Comparison of ENCODE assay signal across 30 cellular contexts in genomic region chr4:114082348-114082747, GRCh38.
"Had no signal": no experiment of that assay in that cellular context is flagged by ENCODE, and none has a peak within 500 bp of the region (broad histone marks: within the 10 kb centered on the region; RNA-seq: fewer than 3 reads in every experiment).

No MANE protein-coding gene starts in this region.

- H3K4me3 Mint-ChIP-seq: activated CD4-positive, alpha-beta memory T cell treated with anti-CD3 and anti-CD28 coated beads for 36 hours; activated CD4-positive, alpha-beta T cell treated with anti-CD3 and anti-CD28 coated beads, Interleukin-2, amount 10 ng/mL, durations not matched to agents 7 days and 5 days; activated naive CD8-positive, alpha-beta T cell treated with anti-CD3 and anti-CD28 coated beads, Interleukin-2, amount 50 U/mL, for 24 hours; activated T-cell treated with anti-CD3 and anti-CD28 coated beads, Interleukin-2, amount 50 U/mL, for 4 hours; T-helper 17 cell; WTC11 had no signal

- H3K27me3 Mint-ChIP-seq: activated CD4-positive, alpha-beta memory T cell treated with anti-CD3 and anti-CD28 coated beads for 36 hours; activated CD4-positive, alpha-beta T cell treated with anti-CD3 and anti-CD28 coated beads, Interleukin-2, amount 10 ng/mL, durations not matched to agents 7 days and 5 days; T-helper 17 cell had no signal

- H3K4me1 ChIP-seq: ascending aorta, body of pancreas had no signal

- H3K27ac ChIP-seq: ascending aorta, body of pancreas, RWPE1, SJCRH30 had no signal

- H3K4me1 Mint-ChIP-seq: activated CD4-positive, alpha-beta T cell treated with anti-CD3 and anti-CD28 coated beads, Interleukin-2, amount 10 ng/mL, durations not matched to agents 7 days and 5 days; activated naive CD8-positive, alpha-beta T cell treated with anti-CD3 and anti-CD28 coated beads, Interleukin-2, amount 50 U/mL, for 24 hours had no signal

- ATAC-seq: activated naive CD4-positive, alpha-beta T cell treated with anti-CD3 and anti-CD28 coated beads, Interleukin-2, amount 50 U/mL, for 72 hours; activated naive CD8-positive, alpha-beta T cell treated with anti-CD3 and anti-CD28 coated beads, Interleukin-2, amount 50 U/mL, for 24 hours; activated T-cell treated with anti-CD3 and anti-CD28 coated beads, Interleukin-2, amount 50 U/mL, for 4 hours; body of pancreas; Panc1; T-helper 17 cell had no signal

- H3K36me3 Mint-ChIP-seq: activated CD4-positive, alpha-beta memory T cell treated with anti-CD3 and anti-CD28 coated beads for 36 hours; activated naive CD4-positive, alpha-beta T cell treated with anti-CD3 and anti-CD28 coated beads, Interleukin-2, amount 50 U/mL, for 72 hours; WTC11 had no signal

- DNase-seq: activated CD4-positive, alpha-beta memory T cell treated with anti-CD3 and anti-CD28 coated beads for 36 hours; activated CD4-positive, alpha-beta T cell treated with anti-CD3 and anti-CD28 coated beads, Interleukin-2, amount 10 ng/mL, durations not matched to agents 7 days and 5 days; activated CD8-positive, alpha-beta memory T cell treated with anti-CD3 and anti-CD28 coated beads for 24 hours; activated effector memory CD4-positive, alpha-beta T cell treated with anti-CD3 and anti-CD28 coated beads, Interleukin-2, amount 50 U/mL, for 16 hours; activated naive CD4-positive, alpha-beta T cell treated with Interleukin-2 at 50 U/mL for 16 hours; activated naive CD8-positive, alpha-beta T cell treated with anti-CD3 and anti-CD28 coated beads, Interleukin-2, amount 50 U/mL, for 24 hours; activated T-cell treated with anti-CD3 and anti-CD28 coated beads, Interleukin-2, amount 50 U/mL, for 4 hours; amniotic stem cell; body of pancreas; central memory CD4-positive, alpha-beta T cell; Karpas-422; MM.1S; NCI-H1105; NCI-H1436; NCI-H1694 treated with DMSO at 0.1 percent for 48 hours; NCI-H2029 treated with DMSO at 0.1 percent for 48 hours; NCI-H345; NCI-H510A; NCI-H526 treated with DMSO at 0.1 percent for 48 hours; NCI-H82; NK-92 treated with Interleukin-12 subunit alpha and Interleukin-12 subunit beta, amount 100 ng/mL, for 24 hours; Right ventricle myocardium superior; SJCRH30; T-helper 17 cell; T-helper 9 cell had no signal

- H3K27me3 ChIP-seq: ascending aorta, body of pancreas, SJCRH30 had no signal

- H3K9me3 ChIP-seq: ascending aorta, body of pancreas, SJCRH30 had no signal

- H3K27ac Mint-ChIP-seq: activated CD4-positive, alpha-beta memory T cell treated with anti-CD3 and anti-CD28 coated beads for 36 hours; activated CD4-positive, alpha-beta T cell treated with anti-CD3 and anti-CD28 coated beads, Interleukin-2, amount 10 ng/mL, durations not matched to agents 7 days and 5 days; activated naive CD4-positive, alpha-beta T cell treated with anti-CD3 and anti-CD28 coated beads, Interleukin-2, amount 50 U/mL, for 72 hours; activated naive CD8-positive, alpha-beta T cell treated with anti-CD3 and anti-CD28 coated beads, Interleukin-2, amount 50 U/mL, for 24 hours; T-helper 17 cell had no signal

- H3K4me3 ChIP-seq: ascending aorta, body of pancreas, SJCRH30 had no signal

- H3K9me3 Mint-ChIP-seq: activated CD4-positive, alpha-beta memory T cell treated with anti-CD3 and anti-CD28 coated beads for 36 hours; activated T-cell treated with anti-CD3 and anti-CD28 coated beads, Interleukin-2, amount 50 U/mL, for 4 hours had no signal

- H3K36me3 ChIP-seq: ascending aorta, SJCRH30 had no signal
